In the genomic region with DNA sequence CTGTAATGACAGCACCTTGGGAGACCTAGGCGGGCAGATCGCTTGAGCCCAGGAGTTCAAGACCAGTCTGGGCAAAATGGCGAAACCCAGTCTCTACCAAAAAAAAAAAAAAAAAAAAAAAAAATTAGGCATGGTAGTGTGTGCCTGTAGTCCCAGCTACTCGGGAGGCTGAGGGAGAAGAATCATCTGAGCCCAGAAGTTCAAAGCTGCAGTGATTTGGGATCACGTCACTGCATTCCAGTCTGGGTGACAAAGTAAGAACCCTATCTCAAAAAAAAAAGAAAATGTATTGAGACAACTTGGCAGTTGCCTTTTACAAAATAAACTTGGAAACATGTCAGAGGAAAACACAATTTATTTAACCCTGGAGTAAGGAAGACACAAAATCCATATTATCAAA, we compare ENCODE assay signal across 22 cellular contexts.
"Had no signal": no experiment of that assay in that cellular context is flagged by ENCODE, and none has a peak within 500 bp of the region (broad histone marks: within the 10 kb centered on the region; RNA-seq: fewer than 3 reads in every experiment).

No MANE protein-coding gene starts in this region.

- H3K27me3 ChIP-seq: breast epithelium, MG63, Peyer's patch had no signal

- H3K4me1 ChIP-seq: breast epithelium, Peyer's patch had no signal

- H3K4me3 ChIP-seq: breast epithelium, MG63, Peyer's patch had no signal

- DNase-seq: activated CD4-positive, alpha-beta T cell treated with anti-CD3 and anti-CD28 coated beads for 36 hours; activated CD4-positive, alpha-beta T cell treated with anti-CD3 and anti-CD28 coated beads, Interleukin-2, amount 50 U/mL, for 1 hour; activated CD8-positive, alpha-beta memory T cell treated with anti-CD3 and anti-CD28 coated beads, Interleukin-2, amount 50 U/mL, for 4 hours; activated CD8-positive, alpha-beta T cell treated with anti-CD3 and anti-CD28 coated beads for 36 hours; activated gamma-delta T cell treated with Interleukin-2 at 50 U/mL for 16 hours; activated naive CD4-positive, alpha-beta T cell treated with anti-CD3 and anti-CD28 coated beads, Interleukin-2, amount 10 ng/mL, durations not matched to agents 7 days and 5 days; activated naive CD8-positive, alpha-beta T cell treated with anti-CD3 and anti-CD28 coated beads for 36 hours; caudate nucleus; MG63; NCI-H1105; NCI-H1436 treated with DMSO at 0.1 percent for 48 hours; NCI-H187; NCI-H2081; NCI-H510A treated with DMSO at 0.1 percent for 48 hours; NCI-H69; Peyer's patch; SIG-M5; T-helper 2 cell; T1000 had no signal

- H3K9me3 Mint-ChIP-seq: activated CD8-positive, alpha-beta T cell treated with anti-CD3 and anti-CD28 coated beads for 36 hours; activated naive CD4-positive, alpha-beta T cell treated with anti-CD3 and anti-CD28 coated beads, Interleukin-2, amount 10 ng/mL, durations not matched to agents 7 days and 5 days; activated naive CD8-positive, alpha-beta T cell treated with anti-CD3 and anti-CD28 coated beads for 36 hours; activated T-helper 17 cell treated with anti-CD3 and anti-CD28 coated beads, Interleukin-2, amount 50 U/mL, for 72 hours had no signal

- H3K27ac Mint-ChIP-seq: activated CD4-positive, alpha-beta T cell treated with anti-CD3 and anti-CD28 coated beads for 36 hours; activated naive CD8-positive, alpha-beta T cell treated with anti-CD3 and anti-CD28 coated beads for 36 hours; activated T-helper 17 cell treated with anti-CD3 and anti-CD28 coated beads, Interleukin-2, amount 50 U/mL, for 72 hours had no signal

- H3K9me3 ChIP-seq: MG63, Peyer's patch had no signal

- H3K27me3 Mint-ChIP-seq: activated CD4-positive, alpha-beta T cell treated with anti-CD3 and anti-CD28 coated beads for 36 hours; activated CD8-positive, alpha-beta T cell treated with anti-CD3 and anti-CD28 coated beads for 36 hours; activated naive CD4-positive, alpha-beta T cell treated with anti-CD3 and anti-CD28 coated beads, Interleukin-2, amount 10 ng/mL, durations not matched to agents 7 days and 5 days; activated naive CD8-positive, alpha-beta T cell treated with anti-CD3 and anti-CD28 coated beads for 36 hours; activated T-helper 17 cell treated with anti-CD3 and anti-CD28 coated beads, Interleukin-2, amount 50 U/mL, for 72 hours had no signal

- H3K36me3 ChIP-seq: breast epithelium had no signal

- ATAC-seq: activated CD4-positive, alpha-beta T cell treated with anti-CD3 and anti-CD28 coated beads for 36 hours; activated CD8-positive, alpha-beta T cell treated with anti-CD3 and anti-CD28 coated beads for 36 hours; activated T-helper 17 cell treated with anti-CD3 and anti-CD28 coated beads, Interleukin-2, amount 50 U/mL, for 72 hours had no signal

- H3K4me3 Mint-ChIP-seq: activated CD4-positive, alpha-beta T cell treated with anti-CD3 and anti-CD28 coated beads for 36 hours; activated CD8-positive, alpha-beta T cell treated with anti-CD3 and anti-CD28 coated beads for 36 hours; activated naive CD4-positive, alpha-beta T cell treated with anti-CD3 and anti-CD28 coated beads, Interleukin-2, amount 10 ng/mL, durations not matched to agents 7 days and 5 days; activated naive CD8-positive, alpha-beta T cell treated with anti-CD3 and anti-CD28 coated beads for 36 hours; activated T-helper 17 cell treated with anti-CD3 and anti-CD28 coated beads, Interleukin-2, amount 50 U/mL, for 72 hours had no signal

- H3K27ac ChIP-seq: breast epithelium, Peyer's patch, VCaP had no signal
